Comparison of ENCODE assay signal across 9 cellular contexts in the genomic region with DNA sequence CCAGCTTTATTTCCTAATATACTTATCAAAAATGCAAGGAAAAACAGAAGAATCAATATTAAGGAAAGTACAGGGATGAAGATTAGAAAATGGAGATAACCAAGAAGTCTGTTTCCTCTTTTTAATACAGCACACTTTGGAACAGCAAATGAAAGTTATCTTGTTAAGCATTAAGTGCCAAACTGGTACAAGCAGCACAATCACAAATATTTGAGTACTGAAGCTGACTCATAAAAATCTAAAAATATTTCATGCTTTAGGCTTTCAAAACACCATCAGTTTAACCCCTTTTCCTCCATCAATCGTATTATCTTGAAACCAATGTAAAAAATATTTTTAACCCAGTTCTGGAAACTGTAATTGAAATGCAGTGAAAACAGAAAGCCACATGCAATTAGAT. TPM values are rescaled to one million over a fixed set of nuclear protein-coding genes. Genes with fewer than 3 reads are reported as not detected.
A peak's percentile ranks its signal among the peaks of the same experiment; 100 is the strongest.
DNase-seq lines count a peak whose midpoint lies in the region; ATAC-seq and TF ChIP-seq lines count a peak whose summit lies in the region.
"Had no signal": no experiment of that assay in that cellular context is flagged by ENCODE, and none has a peak within 500 bp of the region (broad histone marks: within the 10 kb centered on the region; RNA-seq: fewer than 3 reads in every experiment).

No MANE protein-coding gene starts in this region.

- CTCF ChIA-PET in CD8-positive, alpha-beta memory T cell (lab: Charles Lee) = interaction anchor here (1.3 kb wide), 2 partner anchors 57 to 185 kb away, joined by 3 read pairs; a partner anchor contains a TSS

- no peaks in the 10 kb centered on the region for H3K9me3 ChIP-seq in CD8-positive, alpha-beta memory T cell (ENCODE audit: low read length)
- no peaks in the 10 kb centered on the region for H3K9me3 ChIP-seq in Karpas-422 (ENCODE audit: low read length)
- H3K9me3 ChIP-seq: sigmoid colon had no signal

- peaks cover 67% of the 10 kb centered on the region for H3K4me1 ChIP-seq in CD8-positive, alpha-beta memory T cell (ENCODE audit: insufficient read depth, low read length)
- peaks cover 67% of the 10 kb centered on the region for H3K4me1 ChIP-seq in Karpas-422 (ENCODE audit: low read length)

- H3K36me3 Mint-ChIP-seq in CD8-positive, alpha-beta memory T cell = peaks cover 0 to 11% (median 2%) of the 10 kb centered on the region in 3 donors
- H3K36me3 Mint-ChIP-seq in nephron progenitor cell (ENCODE audit: low read depth) = no peaks in the 10 kb centered on the region

- H3K27me3 ChIP-seq in CD8-positive, alpha-beta memory T cell (ENCODE audit: insufficient read depth, low read length, poor library complexity, severe bottlenecking) = no peaks in the 10 kb centered on the region
- H3K27me3 ChIP-seq in Karpas-422 (ENCODE audit: low read length) (no peaks in the 10 kb centered on the region), brain microvascular endothelial cell (replicated peaks) (no peaks in the 10 kb centered on the region)
- H3K27me3 ChIP-seq: sigmoid colon had no signal

- H3K4me1 Mint-ChIP-seq in CD8-positive, alpha-beta memory T cell = peaks cover 69 to 85% (median 81%) of the 10 kb centered on the region in 3 donors
- H3K4me1 Mint-ChIP-seq in nephron progenitor cell = peaks cover 76% of the 10 kb centered on the region

- ATAC-seq in GM18498 (IDR thresholded peaks at IDR 0.05; ENCODE audit: unreplicated experiment) = no peak
- ATAC-seq in GM18517 (IDR thresholded peaks at IDR 0.05; ENCODE audit: unreplicated experiment) = no peak

- H3K9me3 Mint-ChIP-seq in CD8-positive, alpha-beta memory T cell = no peaks in the 10 kb centered on the region
- H3K9me3 Mint-ChIP-seq in nephron progenitor cell = no peaks in the 10 kb centered on the region

- peaks cover 82% of the 10 kb centered on the region for H3K79me2 ChIP-seq in Karpas-422 (ENCODE audit: low read length)

- H3K4me3 Mint-ChIP-seq in CD8-positive, alpha-beta memory T cell = peak overlapping the region in 6 of 7 donors; percentile 23 to 82 (median 34)
- peak overlapping the region; percentile 50 for H3K4me3 Mint-ChIP-seq in nephron progenitor cell

- H3K4me3 ChIP-seq in CD8-positive, alpha-beta memory T cell (ENCODE audit: low read length) = no peak overlapping the region
- peak overlapping the region; percentile 83 for H3K4me3 ChIP-seq in Karpas-422 (ENCODE audit: low read length)
- no peak overlapping the region for H3K4me3 ChIP-seq in brain microvascular endothelial cell (ENCODE audit: low read depth, low read length)
- H3K4me3 ChIP-seq: sigmoid colon had no signal

- POLR2A ChIA-PET in CD8-positive, alpha-beta memory T cell (lab: Charles Lee) = no interaction called here

- no peaks in the 10 kb centered on the region for H3K27me3 Mint-ChIP-seq in CD8-positive, alpha-beta memory T cell
- H3K27me3 Mint-ChIP-seq in nephron progenitor cell (ENCODE audit: low read depth, poor library complexity) = peaks cover under 1% of the 10 kb centered on the region

- H4K20me1 ChIP-seq in Karpas-422 (ENCODE audit: insufficient read depth, low read depth, low read length) = peaks cover 17% of the 10 kb centered on the region

- H3K27ac ChIP-seq in CD8-positive, alpha-beta memory T cell (ENCODE audit: low read depth, low read length) = no peak overlapping the region
- H3K27ac ChIP-seq in Karpas-422 (ENCODE audit: low read length) = peak overlapping the region; percentile 71
- peak overlapping the region; percentile 7 for H3K27ac ChIP-seq in brain microvascular endothelial cell

- H2AFZ ChIP-seq in Karpas-422 (ENCODE audit: low read length) = no peak overlapping the region

- no peaks in the 10 kb centered on the region for H3K36me3 ChIP-seq in CD8-positive, alpha-beta memory T cell (ENCODE audit: insufficient read depth, low read length)
- H3K36me3 ChIP-seq in Karpas-422 (ENCODE audit: insufficient read depth, low read length) (peaks cover 5% of the 10 kb centered on the region; the same call in 1 of the 2 replicates), brain microvascular endothelial cell (replicated peaks) (no peaks in the 10 kb centered on the region)
- H3K36me3 ChIP-seq: sigmoid colon had no signal

- H3K9me2 ChIP-seq in Karpas-422 (replicated peaks; ENCODE audit: insufficient read depth, low read length) = no peaks in the 10 kb centered on the region

- peak overlapping the region; percentile 90 for H3K4me2 ChIP-seq in Karpas-422 (ENCODE audit: low read depth, low read length, poor library complexity, severe bottlenecking)

- TF ChIP-seq CTCF in brain microvascular endothelial cell (IDR thresholded peaks at IDR 0.05; ENCODE audit: low read depth, low read length, missing control alignments) = no peak
- TF ChIP-seq CTCF in nephron progenitor cell (IDR thresholded peaks at IDR 0.05) = no peak

- no peak for DNase-seq in CD8-positive, alpha-beta memory T cell
- DNase-seq in Karpas-422 = no peak
- no peak for DNase-seq in brain microvascular endothelial cell
- DNase-seq in nephron progenitor cell = no peak
- DNase-seq in amygdala (lab: John Stamatoyannopoulos, UW) = no peak
- no peak for DNase-seq in NCI-H187 treated with DMSO at 0.1 percent for 48 hours (lab: John Stamatoyannopoulos, UW)
- DNase-seq: sigmoid colon had no signal

- peak overlapping the region in 1 of 8 donors; percentile 42 for H3K27ac Mint-ChIP-seq in CD8-positive, alpha-beta memory T cell
- no peak overlapping the region for H3K27ac Mint-ChIP-seq in nephron progenitor cell

- H3K9ac ChIP-seq in Karpas-422 (ENCODE audit: low read length) = peak overlapping the region; percentile 78

- in situ Hi-C loops in brain microvascular endothelial cell (cut with HindIII; ENCODE audit: low pct_ligation_motif_present, low sequenced_read_pairs) = no loop called here

RNA-seq across cellular contexts. Expression of a gene that starts 2.7 kb away (rescaled TPM):
- total RNA-seq in CD8-positive, alpha-beta memory T cell = 10 to 100 TPM; 44.7 to 46.9 TPM
- 25.8 TPM for polyA plus RNA-seq in CD8-positive, alpha-beta memory T cell
- total RNA-seq in Karpas-422 (2014; rRNA removed; shearing (Covaris generic); ENCODE audit: low replicate concordance) = 52.3 and 72.9 TPM in 2 replicates
